18 cellular contexts compared by ENCODE assay signal in genomic region chr17:46850688-46851028, GRCh38. TPM values are rescaled to one million over a fixed set of nuclear protein-coding genes. Genes with fewer than 3 reads are reported as not detected.
DNase-seq lines count a peak whose midpoint lies in the region; ATAC-seq and TF ChIP-seq lines count a peak whose summit lies in the region.
"Had no signal": no experiment of that assay in that cellular context is flagged by ENCODE, and none has a peak within 500 bp of the region (broad histone marks: within the 10 kb centered on the region; RNA-seq: fewer than 3 reads in every experiment).

No MANE protein-coding gene starts in this region.

- H3K9me3 Mint-ChIP-seq in activated CD4-positive, alpha-beta T cell treated with anti-CD3 and anti-CD28 coated beads, Interleukin-2, amount 10 ng/mL, durations not matched to agents 24 days and 14 days: no peaks in the 10 kb centered on the region
- no peaks in the 10 kb centered on the region for H3K9me3 Mint-ChIP-seq in activated B cell treated with CpG ODN at 0.5 μM for 24 hours
- H3K9me3 Mint-ChIP-seq: effector memory CD8-positive, alpha-beta T cell had no signal

- H3K4me3 Mint-ChIP-seq in activated CD4-positive, alpha-beta T cell treated with anti-CD3 and anti-CD28 coated beads, Interleukin-2, amount 10 ng/mL, durations not matched to agents 24 days and 14 days: peak overlapping the region; percentile 9
- H3K4me3 Mint-ChIP-seq in activated B cell treated with CpG ODN at 0.5 μM for 24 hours: peak overlapping the region; percentile 54
- H3K4me3 Mint-ChIP-seq: activated CD8-positive, alpha-beta T cell treated with anti-CD3 and anti-CD28 coated beads, Interleukin-2, amount 10 ng/mL, durations not matched to agents 7 days and 5 days had no signal

- H3K4me1 ChIP-seq in iPS-20b (ENCODE audit: insufficient read depth, low read length) (no peaks in the 10 kb centered on the region), rectal smooth muscle tissue (ENCODE audit: control insufficient read depth, insufficient read depth, low read length) (no peaks in the 10 kb centered on the region)

- H3K27ac Mint-ChIP-seq in activated CD4-positive, alpha-beta T cell treated with anti-CD3 and anti-CD28 coated beads, Interleukin-2, amount 10 ng/mL, durations not matched to agents 24 days and 14 days: no peak overlapping the region
- no peak overlapping the region for H3K27ac Mint-ChIP-seq in activated B cell treated with CpG ODN at 0.5 μM for 24 hours
- H3K27ac Mint-ChIP-seq: activated CD8-positive, alpha-beta T cell treated with anti-CD3 and anti-CD28 coated beads, Interleukin-2, amount 10 ng/mL, durations not matched to agents 7 days and 5 days had no signal

- peak overlapping the region; percentile 74 for H3K4me3 ChIP-seq in iPS-20b (ENCODE audit: low read length)
- H3K4me3 ChIP-seq in rectal smooth muscle tissue (ENCODE audit: low read length): peak overlapping the region; percentile 36

- no peak for ATAC-seq in activated B cell treated with CpG ODN at 0.5 μM for 24 hours (ENCODE audit: low read depth)

- H3K36me3 ChIP-seq in iPS-20b (ENCODE audit: insufficient read depth, low read depth, low read length) (no peaks in the 10 kb centered on the region), rectal smooth muscle tissue (ENCODE audit: control insufficient read depth, insufficient read depth, low read length) (no peaks in the 10 kb centered on the region)
- H3K36me3 ChIP-seq: brain microvascular endothelial cell, right atrium auricular region, upper lobe of right lung had no signal

- TF ChIP-seq CTCF in activated B cell treated with CpG ODN at 0.5 μM for 24 hours (IDR thresholded peaks at IDR 0.05) (no peak), GM13977 (IDR thresholded peaks at IDR 0.05; ENCODE audit: extremely low read depth, insufficient read depth, missing control alignments) (no peak)

- intact Hi-C loops in activated CD4-positive, alpha-beta T cell treated with anti-CD3 and anti-CD28 coated beads, Interleukin-2, amount 10 ng/mL, durations not matched to agents 24 days and 14 days (cut with micrococcal nuclease): no loop called here
- intact Hi-C loops in activated B cell treated with CpG ODN at 0.5 μM for 24 hours (cut with micrococcal nuclease): loop anchor here (5.0 kb wide), 1 partner anchor 72 kb away; the partner anchor contains the start of gene GOSR2

- H3K27ac ChIP-seq in iPS-20b (ENCODE audit: low read length) (no peak overlapping the region), rectal smooth muscle tissue (ENCODE audit: low read depth, low read length) (no peak overlapping the region)
- H3K27ac ChIP-seq: brain microvascular endothelial cell, right atrium auricular region, upper lobe of right lung had no signal

- H3K4me1 Mint-ChIP-seq in activated CD4-positive, alpha-beta T cell treated with anti-CD3 and anti-CD28 coated beads, Interleukin-2, amount 10 ng/mL, durations not matched to agents 24 days and 14 days: no peaks in the 10 kb centered on the region
- H3K4me1 Mint-ChIP-seq in activated B cell treated with CpG ODN at 0.5 μM for 24 hours: peaks cover 16% of the 10 kb centered on the region

- H3K9ac ChIP-seq in iPS-20b (ENCODE audit: low read depth, low read length) (no peak overlapping the region), rectal smooth muscle tissue (ENCODE audit: low read length) (no peak overlapping the region)

- H3K9me3 ChIP-seq in iPS-20b (ENCODE audit: insufficient read depth, low read depth, low read length): no peaks in the 10 kb centered on the region
- H3K9me3 ChIP-seq: right atrium auricular region, upper lobe of right lung had no signal

- H3K27me3 Mint-ChIP-seq in activated CD4-positive, alpha-beta T cell treated with anti-CD3 and anti-CD28 coated beads, Interleukin-2, amount 10 ng/mL, durations not matched to agents 24 days and 14 days: peaks cover 60% of the 10 kb centered on the region
- H3K27me3 Mint-ChIP-seq in activated B cell treated with CpG ODN at 0.5 μM for 24 hours: peaks cover 69% of the 10 kb centered on the region

- DNase-seq in activated CD4-positive, alpha-beta T cell treated with anti-CD3 and anti-CD28 coated beads, Interleukin-2, amount 10 ng/mL, durations not matched to agents 24 days and 14 days: no peak
- no peak for DNase-seq in activated CD4-positive, alpha-beta T cell treated with anti-CD3 and anti-CD28 coated beads for 1 hour
- DNase-seq in activated B cell treated with CpG ODN at 0.5 μM for 24 hours (no peak), D341Med (ENCODE audit: low spot score) (no peak), medulla oblongata (ENCODE audit: extremely low spot score) (no peak), GM13977 (ENCODE audit: low spot score) (no peak)
- DNase-seq: activated CD8-positive, alpha-beta T cell treated with anti-CD3 and anti-CD28 coated beads, Interleukin-2, amount 10 ng/mL, durations not matched to agents 7 days and 5 days; activated gamma-delta T cell; brain microvascular endothelial cell; effector memory CD8-positive, alpha-beta T cell; foreskin fibroblast; SHP77; upper lobe of right lung had no signal

- CTCF ChIA-PET in activated B cell treated with CpG ODN at 0.5 μM for 24 hours (lab: Charles Lee): no interaction called here

- POLR2A ChIA-PET in activated B cell treated with CpG ODN at 0.5 μM for 24 hours (lab: Charles Lee): no interaction called here

- in situ Hi-C loops in GM13977 (cut with MboI; ENCODE audit: low pct_unique_long_range_greater_than_20kb, low sequenced_read_pairs, unreplicated experiment): no loop called here

- no peaks in the 10 kb centered on the region for H3K36me3 Mint-ChIP-seq in activated CD4-positive, alpha-beta T cell treated with anti-CD3 and anti-CD28 coated beads, Interleukin-2, amount 10 ng/mL, durations not matched to agents 24 days and 14 days (ENCODE audit: low read depth)
- no peaks in the 10 kb centered on the region for H3K36me3 Mint-ChIP-seq in activated B cell treated with CpG ODN at 0.5 μM for 24 hours (ENCODE audit: low read depth)

- H3K27me3 ChIP-seq in iPS-20b (ENCODE audit: insufficient read depth, low read length) (peaks cover 88% of the 10 kb centered on the region), rectal smooth muscle tissue (ENCODE audit: control insufficient read depth, insufficient read depth, low read length) (peaks cover 25% of the 10 kb centered on the region)

RNA-seq across cellular contexts. Expression of gene WNT9B, which starts 0.7 kb away (rescaled TPM):
- not detected in 2 replicates for total RNA-seq in activated CD4-positive, alpha-beta T cell treated with anti-CD3 and anti-CD28 coated beads, Interleukin-2, amount 10 ng/mL, durations not matched to agents 24 days and 14 days
- total RNA-seq in activated B cell treated with CpG ODN at 0.5 μM for 24 hours: not detected in 2 replicates
- total RNA-seq: activated CD8-positive, alpha-beta T cell treated with anti-CD3 and anti-CD28 coated beads, Interleukin-2, amount 10 ng/mL, durations not matched to agents 7 days and 5 days; G401; HT1080 had no signal

RNA-seq across cellular contexts. Expression of gene WNT3, which starts 32.2 kb away (rescaled TPM):
- total RNA-seq in activated CD4-positive, alpha-beta T cell treated with anti-CD3 and anti-CD28 coated beads, Interleukin-2, amount 10 ng/mL, durations not matched to agents 24 days and 14 days: 0.05 and 0.07 TPM in 2 replicates
- total RNA-seq in activated B cell treated with CpG ODN at 0.5 μM for 24 hours: 1.0 and 1.3 TPM in 2 replicates
- total RNA-seq: activated CD8-positive, alpha-beta T cell treated with anti-CD3 and anti-CD28 coated beads, Interleukin-2, amount 10 ng/mL, durations not matched to agents 7 days and 5 days; G401 had no signal
